9 cellular contexts compared by ENCODE assay signal in genomic region chr2:54977149-54977548, GRCh38.
DNase-seq lines count a peak whose midpoint lies in the region; ATAC-seq and TF ChIP-seq lines count a peak whose summit lies in the region.
"Had no signal": no experiment of that assay in that cellular context is flagged by ENCODE, and none has a peak within 500 bp of the region (broad histone marks: within the 10 kb centered on the region; RNA-seq: fewer than 3 reads in every experiment).

No MANE protein-coding gene starts in this region.

- no peak overlapping the region for H3K27ac ChIP-seq in WERI-Rb-1

- TF ChIP-seq CTCF in GM13977 (IDR thresholded peaks at IDR 0.05; ENCODE audit: extremely low read depth, insufficient read depth, missing control alignments) = no peak
- TF ChIP-seq CTCF in WERI-Rb-1 (IDR thresholded peaks at IDR 0.05; ENCODE audit: low read depth, low read length) = no peak

- peak; percentile 95 for ATAC-seq in GM21526 (IDR thresholded peaks at IDR 0.05; ENCODE audit: low FRiP score, unreplicated experiment)
- peak; percentile 91 for ATAC-seq in HG03442 (IDR thresholded peaks at IDR 0.05; ENCODE audit: unreplicated experiment)
- peak; percentile 20 for ATAC-seq in left lobe of liver

- H3K27me3 ChIP-seq in WERI-Rb-1 (ENCODE audit: insufficient read depth, low read depth, severe bottlenecking) = no peaks in the 10 kb centered on the region

- H3K36me3 ChIP-seq in WERI-Rb-1 = peaks cover 60% of the 10 kb centered on the region

- H3K9me3 ChIP-seq in WERI-Rb-1 (ENCODE audit: severe bottlenecking) = no peaks in the 10 kb centered on the region

- H3K4me3 ChIP-seq in WERI-Rb-1 (ENCODE audit: low read depth, low read length) = no peak overlapping the region

- in situ Hi-C loops in GM13977 (cut with MboI; ENCODE audit: low pct_unique_long_range_greater_than_20kb, low sequenced_read_pairs, unreplicated experiment) = no loop called here

- DNase-seq in GM13977 (ENCODE audit: low spot score) = peak; percentile 32
- DNase-seq in left lobe of liver (ENCODE audit: low spot score) = no peak
- DNase-seq in activated CD4-positive, CD25-positive, alpha-beta regulatory T cell (lab: John Stamatoyannopoulos, UW) = no peak
- no peak for DNase-seq in WERI-Rb-1
- no peak for DNase-seq in NCI-H526 treated with DMSO at 0.1 percent for 48 hours (lab: John Stamatoyannopoulos, UW)
- DNase-seq in activated naive CD4-positive, alpha-beta T cell (lab: John Stamatoyannopoulos, UW) = no peak
- DNase-seq: dermis blood vessel endothelial cell had no signal

Comparison
In these comparisons a context has a peak if more than half of its experiments do, and no peak if none do; other contexts are left out.
1. ATAC-seq: peak in every context shown above with its lines; median percentile 95 in GM21526; 91 in HG03442; 20 in left lobe of liver.